ENCODE assay signal across 11 cellular contexts in genomic region chr17:77286391-77286640, GRCh38.
DNase-seq lines count a peak whose midpoint lies in the region; ATAC-seq and TF ChIP-seq lines count a peak whose summit lies in the region.
"Had no signal": no experiment of that assay in that cellular context is flagged by ENCODE, and none has a peak within 500 bp of the region (broad histone marks: within the 10 kb centered on the region; RNA-seq: fewer than 3 reads in every experiment).

No MANE protein-coding gene starts in this region.

- peak overlapping the region; percentile 75 for H2AK9ac ChIP-seq in IMR-90 (replicated peaks; ENCODE audit: low read depth, low read length, poor library complexity)

- H3K4me3 Mint-ChIP-seq in MCF 10A (ENCODE audit: unreplicated experiment), result peak overlapping the region; percentile 75

- peak overlapping the region; percentile 99 for H2BK120ac ChIP-seq in IMR-90 (ENCODE audit: low read depth, low read length)

- H3K9me3 Mint-ChIP-seq in MCF 10A (ENCODE audit: unreplicated experiment), result no peaks in the 10 kb centered on the region
- H3K9me3 Mint-ChIP-seq: activated naive CD4-positive, alpha-beta T cell treated with anti-CD3 and anti-CD28 coated beads, Interleukin-2, amount 50 U/mL, for 72 hours had no signal

- TF ChIP-seq POLR2A in IMR-90 (IDR thresholded peaks at IDR 0.05; ENCODE audit: low read depth, low read length) (no peak), suprapubic skin (IDR thresholded peaks at IDR 0.05) (no peak)

- peak overlapping the region; percentile 90 for H3K14ac ChIP-seq in IMR-90 (replicated peaks; ENCODE audit: low read depth, low read length)

- no peak for TF ChIP-seq CTCF in IMR-90 (conservative IDR thresholded peaks at IDR 0.05; ENCODE audit: low read depth, low read length)
- no peak for TF ChIP-seq CTCF in MCF 10A (IDR thresholded peaks at IDR 0.05; ENCODE audit: unreplicated experiment)
- no peak for TF ChIP-seq CTCF in lower lobe of right lung (IDR thresholded peaks at IDR 0.05)
- TF ChIP-seq CTCF in suprapubic skin (IDR thresholded peaks at IDR 0.05), result no peak

- peak overlapping the region; percentile 91 for H4K8ac ChIP-seq in IMR-90 (ENCODE audit: low read depth in 2 of 2, low read length in 2 of 2)

- H3K4me3 ChIP-seq in IMR-90 (ENCODE audit: insufficient read depth, low read depth, low read length) (no peak overlapping the region), lower lobe of right lung (no peak overlapping the region), suprapubic skin (peak overlapping the region; percentile 6)

- peak overlapping the region; percentile 98 for H4K91ac ChIP-seq in IMR-90 (ENCODE audit: insufficient read depth, low read depth, low read length)

- peak overlapping the region; percentile 98; the same call in 2 of the 3 replicates for H2BK15ac ChIP-seq in IMR-90 (ENCODE audit: low read depth, low read length)

- H3K23ac ChIP-seq in IMR-90 (ENCODE audit: low read depth, low read length), result peak overlapping the region; percentile 96

- no peaks in the 10 kb centered on the region for H3K9me3 ChIP-seq in IMR-90 (ENCODE audit: control insufficient read depth, insufficient read depth, low read length)
- H3K9me3 ChIP-seq in lower lobe of right lung, result no peaks in the 10 kb centered on the region
- no peaks in the 10 kb centered on the region for H3K9me3 ChIP-seq in suprapubic skin

- H3K4me1 Mint-ChIP-seq in MCF 10A (ENCODE audit: insufficient read depth, unreplicated experiment), result peaks cover 53% of the 10 kb centered on the region

- H2BK20ac ChIP-seq in IMR-90 (ENCODE audit: low read depth, low read length), result peak overlapping the region; percentile 97

- no peak overlapping the region; the same call in 1 of the 2 replicates for H3K9ac ChIP-seq in IMR-90 (ENCODE audit: low read depth, low read length)

- H4K20me1 ChIP-seq in IMR-90 (ENCODE audit: insufficient read depth, low read length), result no peaks in the 10 kb centered on the region

- H3K27ac ChIP-seq in IMR-90 (ENCODE audit: insufficient read depth, low read length) (peak overlapping the region; percentile 93), lower lobe of right lung (peak overlapping the region; percentile 70), suprapubic skin (peak overlapping the region; percentile 92)

- peaks cover 25% of the 10 kb centered on the region for H3K36me3 Mint-ChIP-seq in MCF 10A (ENCODE audit: insufficient read depth, unreplicated experiment)
- H3K36me3 Mint-ChIP-seq: activated naive CD4-positive, alpha-beta T cell treated with anti-CD3 and anti-CD28 coated beads, Interleukin-2, amount 50 U/mL, for 72 hours had no signal

- no peak for ATAC-seq in IMR-90 (ENCODE audit: low read depth)
- ATAC-seq in lower lobe of right lung, result no peak
- ATAC-seq: activated naive CD4-positive, alpha-beta T cell treated with anti-CD3 and anti-CD28 coated beads, Interleukin-2, amount 50 U/mL, for 72 hours had no signal

- no TSS peak for BruUV-seq in IMR-90 (replicated peaks; lab: Mats Ljungman, UMichigan)
- BruUV-seq in MCF 10A (replicated peaks; lab: Mats Ljungman, UMichigan), result TSS peak; percentile 56

- in situ Hi-C loops in IMR-90 (cut with MboI; ENCODE audit: low sequenced_read_pairs), result no loop called here

- peak overlapping the region; percentile 100 for H3K27ac Mint-ChIP-seq in MCF 10A (ENCODE audit: low read depth, unreplicated experiment)

- H3K9me1 ChIP-seq in IMR-90 (ENCODE audit: insufficient read depth, low read length), result peaks cover 36% of the 10 kb centered on the region

- peaks cover 45% of the 10 kb centered on the region for H3K4me1 ChIP-seq in IMR-90 (ENCODE audit: control insufficient read depth, insufficient read depth, low read length)
- H3K4me1 ChIP-seq in lower lobe of right lung, result peaks cover 52% of the 10 kb centered on the region
- peaks cover 61% of the 10 kb centered on the region for H3K4me1 ChIP-seq in suprapubic skin

- H3K18ac ChIP-seq in IMR-90 (ENCODE audit: low read depth, low read length), result peak overlapping the region; percentile 74

- peak overlapping the region; percentile 98 for H2BK5ac ChIP-seq in IMR-90 (ENCODE audit: low read depth, low read length, poor library complexity, severe bottlenecking)

- no peak overlapping the region for H3K4me2 ChIP-seq in IMR-90 (ENCODE audit: low read depth, low read length)

- peak overlapping the region; percentile 95 for H2AK5ac ChIP-seq in IMR-90 (ENCODE audit: low read depth, low read length)

- H3K4ac ChIP-seq in IMR-90 (ENCODE audit: low read depth, low read length), result peak overlapping the region; percentile 97

- peak overlapping the region; percentile 84 for H2AFZ ChIP-seq in IMR-90 (replicated peaks; ENCODE audit: low read length, poor library complexity)

- no peak for TF ChIP-seq EP300 in suprapubic skin (IDR thresholded peaks at IDR 0.05)

- TF ChIP-seq RAD21 in IMR-90 (IDR thresholded peaks at IDR 0.05; ENCODE audit: low read length), result no peak

- DNase-seq in IMR-90 (no peak), MCF 10A (ENCODE audit: unreplicated experiment) (no peak), lower lobe of right lung (no peak), suprapubic skin (ENCODE audit: low spot score in 2 of 2) (no peak), medulla oblongata (ENCODE audit: extremely low spot score) (no peak), NCI-H1048 (lab: John Stamatoyannopoulos, UW) (no peak), NCI-H748 (lab: John Stamatoyannopoulos, UW; ENCODE audit: unreplicated experiment) (no peak), ureter (ENCODE audit: low spot score) (no peak)
- DNase-seq: activated CD8-positive, alpha-beta memory T cell treated with anti-CD3 and anti-CD28 coated beads for 24 hours; NCI-H2227 treated with DMSO at 0.1 percent for 48 hours had no signal

- H3K56ac ChIP-seq in IMR-90 (ENCODE audit: extremely low read depth, insufficient read depth, low read length), result peak overlapping the region; percentile 63; the same call in 1 of the 2 replicates

- H3K36me3 ChIP-seq in IMR-90 (ENCODE audit: control insufficient read depth, insufficient read depth, low read length) (no peaks in the 10 kb centered on the region), lower lobe of right lung (no peaks in the 10 kb centered on the region), suprapubic skin (no peaks in the 10 kb centered on the region)

- no peaks in the 10 kb centered on the region for H3K27me3 Mint-ChIP-seq in MCF 10A (ENCODE audit: insufficient read depth, unreplicated experiment)

- H3K79me1 ChIP-seq in IMR-90 (ENCODE audit: low read depth in 1 of 2, low read length in 2 of 2), result peaks cover 12 to 67% of the 10 kb centered on the region in 2 experiments

- no peaks in the 10 kb centered on the region for H3K27me3 ChIP-seq in IMR-90 (ENCODE audit: control insufficient read depth, insufficient read depth, low read length)
- peaks cover 13% of the 10 kb centered on the region for H3K27me3 ChIP-seq in lower lobe of right lung (ENCODE audit: low read depth)
- no peaks in the 10 kb centered on the region for H3K27me3 ChIP-seq in suprapubic skin

- H4K5ac ChIP-seq in IMR-90 (ENCODE audit: low read depth, low read length), result peak overlapping the region; percentile 86

- CTCF ChIA-PET in IMR-90 (lab: Yijun Ruan, JAX), result interaction anchor here (0.7 kb wide), 1 partner anchor 89 kb away, joined by 3 read pairs; no protein-coding TSS in a partner anchor
- CTCF ChIA-PET in MCF 10A (lab: Yijun Ruan, JAX), result interaction anchor here (1.4 kb wide), 1 partner anchor 31 kb away, joined by 4 read pairs; no protein-coding TSS in a partner anchor

- intact Hi-C loops in IMR-90 (cut with micrococcal nuclease), result loop anchor here (2.0 kb wide), 1 partner anchor 32 kb away; no protein-coding TSS in a partner anchor
- intact Hi-C loops in MCF 10A (cut with micrococcal nuclease), result loop anchor here (2.0 kb wide), 1 partner anchor 136 kb away; no protein-coding TSS in a partner anchor
- intact Hi-C loops in lower lobe of right lung (cut with DNase I), result no loop called here

- POLR2A ChIA-PET in IMR-90 (lab: Charles Lee; ENCODE audit: unreplicated experiment) (interaction anchor here (0.9 kb wide), 1 partner anchor 31 kb away, joined by 4 read pairs; no protein-coding TSS in a partner anchor), MCF 10A (lab: Yijun Ruan, JAX) (interaction anchor here (0.7 to 13.4 kb wide), 28 partner anchors 13 to 729 kb away, joined by 3 to 443 read pairs (median 7); partner anchors contain the start of gene SEC14L1)

- dilution Hi-C loops in IMR-90 (cut with HindIII; ENCODE audit: low sequenced_read_pairs, unreplicated experiment), result no loop called here

TF ChIP-seq in IMR-90, 13 proteins besides CTCF, POLR2A, EP300 and RAD21:
- TF ChIP-seq NFE2L2 (IDR thresholded peaks at IDR 0.05; ENCODE audit: low read depth, low read length), result no peak
- TF ChIP-seq SMC3 (IDR thresholded peaks at IDR 0.05; ENCODE audit: low read depth, low read length), result no peak
